In the genomic region with DNA sequence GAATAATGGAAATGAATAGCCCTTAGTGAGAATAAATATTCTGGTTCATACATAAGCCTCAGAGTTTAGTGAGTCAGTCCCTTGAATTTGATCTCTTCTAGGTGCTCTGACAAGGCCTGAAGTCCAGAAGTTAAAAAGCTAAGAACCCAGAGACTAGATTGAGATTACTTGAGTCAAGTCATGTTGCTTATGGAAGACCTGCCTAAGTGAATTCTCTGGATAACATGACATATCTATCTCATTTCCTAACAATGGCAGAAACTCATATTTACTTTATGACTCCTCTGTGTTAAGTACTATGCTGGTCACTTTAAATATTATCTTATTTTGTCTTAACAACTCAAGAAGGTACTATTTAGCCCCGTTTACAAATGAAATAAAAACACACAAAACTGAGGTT, we compare ENCODE assay signal across 22 cellular contexts. TPM values are rescaled to one million over a fixed set of nuclear protein-coding genes. Genes with fewer than 3 reads are reported as not detected.
A peak's percentile ranks its signal among the peaks of the same experiment; 100 is the strongest.
DNase-seq lines count a peak whose midpoint lies in the region; ATAC-seq, FAIRE-seq and TF ChIP-seq lines count a peak whose summit lies in the region.
"Had no signal": no experiment of that assay in that cellular context is flagged by ENCODE, and none has a peak within 500 bp of the region (broad histone marks: within the 10 kb centered on the region; RNA-seq: fewer than 3 reads in every experiment).

No MANE protein-coding gene starts in this region.

- DNase-seq in HepG2 (ENCODE audit: low spot score): no peak
- DNase-seq in right lobe of liver: no peak
- peak; percentile 25 for DNase-seq in choroid plexus epithelial cell (ENCODE audit: low read depth)
- DNase-seq in foreskin fibroblast: peak; percentile 12 to 49
- DNase-seq in stromal cell of bone marrow (ENCODE audit: low read depth): peak; percentile 14
- no peak for DNase-seq in activated CD4-positive, alpha-beta T cell treated with anti-CD3 and anti-CD28 coated beads for 1 hour
- no peak for DNase-seq in DMS 273 treated with DMSO at 0.1 percent for 48 hours (lab: John Stamatoyannopoulos, UW)
- DNase-seq: CD8-positive, alpha-beta memory T cell; DND-41; GDM1; GOT3; MG63; NCI-H1105 treated with DMSO at 0.1 percent for 48 hours; NCI-H1694 treated with DMSO at 0.1 percent for 48 hours; NCI-H345; NCI-H526; SHP77 treated with DMSO at 0.1 percent for 48 hours had no signal

- no peak overlapping the region for H3K4me2 ChIP-seq in HepG2 (ENCODE audit: low read depth, low read length)
- H3K4me2 ChIP-seq: BLaER1 had no signal

- in situ Hi-C loops in HepG2 (cut with HindIII; ENCODE audit: extremely low pct_ligation_motif_present, low pct_unique_long_range_greater_than_20kb): no loop called here

- TF ChIP-seq CTCF in HepG2 (CRISPR knock-in tag; IDR thresholded peaks at IDR 0.05) (no peak), right lobe of liver (IDR thresholded peaks at IDR 0.05) (no peak), choroid plexus epithelial cell (conservative IDR thresholded peaks at IDR 0.05; ENCODE audit: low read depth, low read length) (no peak), foreskin fibroblast (IDR thresholded peaks at IDR 0.05; ENCODE audit: low read depth, low read length) (no peak)

- H3K27me3 ChIP-seq in HepG2 (ENCODE audit: control insufficient read depth in 1 of 2, insufficient read depth in 2 of 2, low read length in 2 of 2) (no peaks in the 10 kb centered on the region), right lobe of liver (no peaks in the 10 kb centered on the region)
- H3K27me3 ChIP-seq: BLaER1, MG63 had no signal

- H3K4me3 ChIP-seq in HepG2 (replicated peaks in 1 of 3; ENCODE audit: insufficient read depth in 1 of 3, low read depth in 2 of 3, low read length in 3 of 3): no peak overlapping the region
- H3K4me3 ChIP-seq in right lobe of liver: no peak overlapping the region
- no peak overlapping the region for H3K4me3 ChIP-seq in choroid plexus epithelial cell (ENCODE audit: low read depth, low read length)
- no peak overlapping the region for H3K4me3 ChIP-seq in foreskin fibroblast (ENCODE audit: low read depth in 1 of 2, low read length in 2 of 2)
- H3K4me3 ChIP-seq: BLaER1, GM12878, MG63 had no signal

- BruUV-seq in HepG2 (replicated peaks; lab: Mats Ljungman, UMichigan): no TSS peak

- peaks cover 67% of the 10 kb centered on the region for H3K79me2 ChIP-seq in HepG2 (ENCODE audit: insufficient read depth, low read length)

- H3K9me3 ChIP-seq in HepG2 (ENCODE audit: low read length): no peaks in the 10 kb centered on the region
- H3K9me3 ChIP-seq in right lobe of liver: no peaks in the 10 kb centered on the region
- H3K9me3 ChIP-seq: MG63 had no signal

- TF ChIP-seq POLR2A in HepG2 (IDR thresholded peaks at IDR 0.05; ENCODE audit: insufficient read depth in 1 of 2, low read depth in 2 of 2, low read length in 2 of 2) (no peak), right lobe of liver (IDR thresholded peaks at IDR 0.05) (no peak)

- H4K20me1 ChIP-seq in HepG2 (ENCODE audit: insufficient read depth, low read length): peaks cover 52% of the 10 kb centered on the region
- H4K20me1 ChIP-seq: BLaER1 had no signal

- intact Hi-C loops in HepG2 (cut with micrococcal nuclease; ENCODE audit: unreplicated experiment): no loop called here
- intact Hi-C loops in right lobe of liver (cut with DNase I): no loop called here

- H3K27ac ChIP-seq in HepG2 (ENCODE audit: extremely low read length, insufficient read depth, low read length) (peak overlapping the region; percentile 50), right lobe of liver (no peak overlapping the region)
- H3K27ac ChIP-seq: 22Rv1, BLaER1 had no signal

- 41% methylated on average over 1 of the region's 1 CpG for WGBS in HepG2 (ENCODE audit: low lambda C conversion rate)
- WGBS in right lobe of liver (ENCODE audit: insufficient coverage, low coverage, low lambda C conversion rate, missing lambda C conversion rate): 56% methylated on average over 1 of the region's 1 CpG

- TF ChIP-seq EP300 in HepG2 (IDR thresholded peaks at IDR 0.05; ENCODE audit: low read depth in 2 of 2, low read length in 2 of 2) (no peak), HepG2 (CRISPR knock-in tag; IDR thresholded peaks at IDR 0.05; ENCODE audit: borderline replicate concordance) (no peak)

- ATAC-seq in HepG2: no peak
- no peak for ATAC-seq in right lobe of liver
- ATAC-seq in HG03108 (IDR thresholded peaks at IDR 0.05; ENCODE audit: unreplicated experiment): no peak
- ATAC-seq: GM12878 had no signal

- CTCF ChIA-PET in HepG2 (lab: Yijun Ruan, JAX; ENCODE audit: low intra/inter-chr PET ratio, low total read pairs): no interaction called here

- H2AFZ ChIP-seq in HepG2 (ENCODE audit: low read length): no peak overlapping the region

- H3K9ac ChIP-seq in HepG2 (ENCODE audit: insufficient read depth, low read depth, low read length): no peak overlapping the region
- H3K9ac ChIP-seq: BLaER1 had no signal

- no peak for TF ChIP-seq RAD21 in HepG2 (CRISPR knock-in tag; IDR thresholded peaks at IDR 0.05)

- H3K36me3 ChIP-seq in HepG2 (replicated peaks in 1 of 2; ENCODE audit: control insufficient read depth in 1 of 2, insufficient read depth in 2 of 2, low read length in 2 of 2) (peaks cover 14 to 22% of the 10 kb centered on the region in 2 experiments; a peak in 4 of 5 replicates), right lobe of liver (no peaks in the 10 kb centered on the region)
- H3K36me3 ChIP-seq: BLaER1, MG63 had no signal

- POLR2A ChIA-PET in HepG2 (lab: Yijun Ruan, JAX): interaction anchor here (1.9 kb wide), 1 partner anchor 58 kb away, joined by 32 read pairs; a partner anchor contains a TSS

- H3K4me1 ChIP-seq in HepG2 (ENCODE audit: insufficient read depth, low read length) (peaks cover 29% of the 10 kb centered on the region), right lobe of liver (peaks cover 0 to 7% (median 0%) of the 10 kb centered on the region in 4 donors)
- H3K4me1 ChIP-seq: BLaER1 had no signal

- no peak for FAIRE-seq in HepG2 (lab: Jason Lieb, UNC)
- FAIRE-seq: D721Med, GM12878 had no signal

TF ChIP-seq in HepG2, 621 proteins besides CTCF, POLR2A, EP300 and RAD21:
- TF ChIP-seq CBX5 (CRISPR knock-in tag; IDR thresholded peaks at IDR 0.05; ENCODE audit: borderline replicate concordance) (no peak), FOXA3 (CRISPR knock-in tag; IDR thresholded peaks at IDR 0.05) (peak; percentile 27; the same call in 1 of the 2 replicates)

RNA-seq across cellular contexts. Expression of a gene that starts 10.4 kb away (rescaled TPM):
- not detected in 2 replicates for total RNA-seq in HepG2 (2016; rRNA removed; fragmentation: Illumina TruSeq; extraction: Trizol)
- total RNA-seq in HepG2 (2016; cell fraction: cytosol; rRNA removed; fragmentation: Illumina TruSeq; extraction: Trizol; ENCODE audit: low read depth): not detected in 2 replicates
- not detected in 2 replicates for total RNA-seq in HepG2 (2016; cell fraction: insoluble cytoplasmic fraction; rRNA removed; fragmentation: Illumina TruSeq; extraction: Trizol)
- not detected in 2 replicates for total RNA-seq in HepG2 (2016; cell fraction: membrane; rRNA removed; fragmentation: Illumina TruSeq; extraction: Trizol)
- total RNA-seq in HepG2 (2016; cell fraction: nucleus; rRNA removed; fragmentation: Illumina TruSeq; extraction: Trizol): not detected in 2 replicates
- not detected in 2 replicates for polyA plus RNA-seq in HepG2 (2011; rRNA removed)
- not detected in 2 replicates for polyA plus RNA-seq in HepG2 (2011; cell fraction: cytosol; rRNA removed)
- polyA plus RNA-seq in HepG2 (2011; cell fraction: nucleus; rRNA removed): not detected in 2 replicates
- polyA plus RNA-seq in HepG2 (2012): 0.34 TPM in 1 of 2 replicates, not detected in the other
- not detected in 2 replicates for polyA plus RNA-seq in HepG2 (2016; cell fraction: cytosol; fragmentation: Illumina TruSeq; extraction: Trizol; ENCODE audit: low read depth)
- polyA plus RNA-seq in HepG2 (2016; cell fraction: insoluble cytoplasmic fraction; fragmentation: Illumina TruSeq; extraction: Trizol; ENCODE audit: low read depth): not detected in 2 replicates
- polyA plus RNA-seq in HepG2 (2016; cell fraction: membrane; fragmentation: Illumina TruSeq; extraction: Trizol; ENCODE audit: low read depth): not detected in 2 replicates
- not detected in 2 replicates for polyA plus RNA-seq in HepG2 (2016; cell fraction: nucleus; fragmentation: Illumina TruSeq; extraction: Trizol; ENCODE audit: insufficient read depth, low read depth)
- polyA minus RNA-seq in HepG2 (2011; rRNA and poly(A)+ RNA removed; ENCODE audit: low replicate concordance): not detected in 2 replicates
- not detected in 2 replicates for polyA minus RNA-seq in HepG2 (2011; cell fraction: cytosol; rRNA and poly(A)+ RNA removed)
- polyA minus RNA-seq in HepG2 (2011; cell fraction: nucleus; rRNA and poly(A)+ RNA removed): not detected in 2 replicates
- not detected for total RNA-seq in right lobe of liver
- total RNA-seq: CD8-positive, alpha-beta memory T cell; GM12878 had no signal
- polyA plus RNA-seq: CD8-positive, alpha-beta memory T cell; GM12878 had no signal

RNA-seq across cellular contexts. Expression of a gene that starts 58.9 kb away (rescaled TPM):
- 31.2 and 34.4 TPM in 2 replicates for total RNA-seq in HepG2 (2016; rRNA removed; fragmentation: Illumina TruSeq; extraction: Trizol)
- 10.0 and 11.1 TPM in 2 replicates for total RNA-seq in HepG2 (2016; cell fraction: cytosol; rRNA removed; fragmentation: Illumina TruSeq; extraction: Trizol; ENCODE audit: low read depth)
- 29.9 and 30.5 TPM in 2 replicates for total RNA-seq in HepG2 (2016; cell fraction: insoluble cytoplasmic fraction; rRNA removed; fragmentation: Illumina TruSeq; extraction: Trizol)
- total RNA-seq in HepG2 (2016; cell fraction: membrane; rRNA removed; fragmentation: Illumina TruSeq; extraction: Trizol): 23.5 and 24.8 TPM in 2 replicates
- 35.1 and 41.5 TPM in 2 replicates for total RNA-seq in HepG2 (2016; cell fraction: nucleus; rRNA removed; fragmentation: Illumina TruSeq; extraction: Trizol)
- 36.4 and 38.0 TPM in 2 replicates for polyA plus RNA-seq in HepG2 (2011; rRNA removed)
- polyA plus RNA-seq in HepG2 (2011; cell fraction: cytosol; rRNA removed): 16.2 and 23.4 TPM in 2 replicates
- 45.0 and 62.0 TPM in 2 replicates for polyA plus RNA-seq in HepG2 (2011; cell fraction: nucleus; rRNA removed)
- polyA plus RNA-seq in HepG2 (2012): 51.3 and 74.6 TPM in 2 replicates
- 2.9 and 3.0 TPM in 2 replicates for polyA plus RNA-seq in HepG2 (2016; cell fraction: cytosol; fragmentation: Illumina TruSeq; extraction: Trizol; ENCODE audit: low read depth)
- polyA plus RNA-seq in HepG2 (2016; cell fraction: insoluble cytoplasmic fraction; fragmentation: Illumina TruSeq; extraction: Trizol; ENCODE audit: low read depth): 35.7 and 40.1 TPM in 2 replicates
- polyA plus RNA-seq in HepG2 (2016; cell fraction: membrane; fragmentation: Illumina TruSeq; extraction: Trizol; ENCODE audit: low read depth): 11.6 and 12.8 TPM in 2 replicates
- 49.0 and 51.0 TPM in 2 replicates for polyA plus RNA-seq in HepG2 (2016; cell fraction: nucleus; fragmentation: Illumina TruSeq; extraction: Trizol; ENCODE audit: insufficient read depth, low read depth)
- 14.5 and 52.0 TPM in 2 replicates for polyA minus RNA-seq in HepG2 (2011; rRNA and poly(A)+ RNA removed; ENCODE audit: low replicate concordance)
- 39.4 and 42.6 TPM in 2 replicates for polyA minus RNA-seq in HepG2 (2011; cell fraction: cytosol; rRNA and poly(A)+ RNA removed)
- polyA minus RNA-seq in HepG2 (2011; cell fraction: nucleus; rRNA and poly(A)+ RNA removed): 112 and 125 TPM in 2 replicates
- total RNA-seq in right lobe of liver: 10 to 100 TPM; 40.2 to 53.8 (median 46.9) TPM
- total RNA-seq: CD8-positive, alpha-beta memory T cell had no signal
- polyA plus RNA-seq: CD8-positive, alpha-beta memory T cell had no signal

Comparison
In these comparisons a context has a peak if more than half of its experiments do, and no peak if none do; other contexts are left out.
1. DNase-seq: peak in choroid plexus epithelial cell (single experiment), foreskin fibroblast (2 of 2) and stromal cell of bone marrow (single experiment); none in HepG2 (single experiment), right lobe of liver (0 of 3), activated CD4-positive, alpha-beta T cell treated with anti-CD3 and anti-CD28 coated beads for 1 hour (single experiment) and DMS 273 treated with DMSO at 0.1 percent for 48 hours (single experiment).